In genomic region chr21:39680216-39680615, GRCh38 we compare ENCODE assay signal across 30 cellular contexts.
DNase-seq lines count a peak whose midpoint lies in the region; ATAC-seq lines count a peak whose summit lies in the region.
"Had no signal": no experiment of that assay in that cellular context is flagged by ENCODE, and none has a peak within 500 bp of the region (broad histone marks: within the 10 kb centered on the region; RNA-seq: fewer than 3 reads in every experiment).

No MANE protein-coding gene starts in this region.

- no peak overlapping the region for H2AFZ ChIP-seq in trophoblast cell (ENCODE audit: insufficient read depth, low read length, poor library complexity)

- peaks cover 0 to 2% of the 10 kb centered on the region in 2 experiments for H3K36me3 ChIP-seq in trophoblast cell (ENCODE audit: control insufficient read depth in 1 of 2, insufficient read depth in 2 of 2, low read length in 2 of 2)
- H3K36me3 ChIP-seq: BE2C; BLaER1; BLaER1 treated with 17β-estradiol and CSF1 and Interleukin-3, amounts not matched to agents 10 nM and 100 nM had no signal

- H3K4me1 ChIP-seq in trophoblast cell (ENCODE audit: control insufficient read depth in 1 of 2, insufficient read depth in 2 of 2, low read length in 2 of 2) = peaks cover 7% of the 10 kb centered on the region in 2 experiments
- H3K4me1 ChIP-seq: BE2C; BLaER1; BLaER1 treated with 17β-estradiol and CSF1 and Interleukin-3, amounts not matched to agents 10 nM and 100 nM; Caco-2 had no signal

- no peaks in the 10 kb centered on the region for H3K79me2 ChIP-seq in trophoblast cell (ENCODE audit: control insufficient read depth, insufficient read depth, low read length, poor library complexity)

- H4K12ac ChIP-seq in trophoblast cell (ENCODE audit: low read depth, low read length) = no peak overlapping the region

- H3K27ac ChIP-seq in trophoblast cell (ENCODE audit: low read depth, low read length) = no peak overlapping the region
- H3K27ac ChIP-seq: 22Rv1; BLaER1; BLaER1 treated with 17β-estradiol and CSF1 and Interleukin-3, amounts not matched to agents 10 nM and 100 nM; C4-2B had no signal

- H3K4me3 ChIP-seq in trophoblast cell (ENCODE audit: low read depth, low read length) = no peak overlapping the region
- H3K4me3 ChIP-seq: A549; BLaER1; BLaER1 treated with 17β-estradiol and CSF1 and Interleukin-3, amounts not matched to agents 10 nM and 100 nM had no signal

- H3K36me3 Mint-ChIP-seq in effector memory CD8-positive, alpha-beta T cell (ENCODE audit: insufficient read depth) = peaks cover 7% of the 10 kb centered on the region
- H3K36me3 Mint-ChIP-seq: CD14-positive monocyte; CD4-positive, alpha-beta memory T cell; CD4-positive, CD25-positive, alpha-beta regulatory T cell; CD8-positive, alpha-beta memory T cell; CD8-positive, alpha-beta T cell had no signal

- H4K8ac ChIP-seq in trophoblast cell (ENCODE audit: low read depth, low read length) = no peak overlapping the region

- H2BK5ac ChIP-seq in trophoblast cell (ENCODE audit: low read depth, low read length, poor library complexity) = no peak overlapping the region

- H3K9me3 Mint-ChIP-seq in effector memory CD8-positive, alpha-beta T cell = peaks cover 0 to 9% of the 10 kb centered on the region in 2 donors

- H3K23ac ChIP-seq in trophoblast cell (ENCODE audit: low read length) = no peak overlapping the region

- no peak overlapping the region for H3K4ac ChIP-seq in trophoblast cell (ENCODE audit: low read depth, low read length)

- H3K4me3 Mint-ChIP-seq in effector memory CD8-positive, alpha-beta T cell = no peak overlapping the region
- H3K4me3 Mint-ChIP-seq: B cell; CD14-positive monocyte; CD4-positive, alpha-beta memory T cell; CD4-positive, alpha-beta T cell; CD4-positive, CD25-positive, alpha-beta regulatory T cell; CD8-positive, alpha-beta memory T cell; CD8-positive, alpha-beta T cell had no signal

- no peak overlapping the region for H3K14ac ChIP-seq in trophoblast cell (ENCODE audit: low read length)

- H3K27me3 ChIP-seq in trophoblast cell (ENCODE audit: insufficient read depth, low read length) = no peaks in the 10 kb centered on the region
- H3K27me3 ChIP-seq: BE2C; BLaER1; BLaER1 treated with 17β-estradiol and CSF1 and Interleukin-3, amounts not matched to agents 10 nM and 100 nM had no signal

- no CpG with 5 or more reads among the region's 4 CpGs for WGBS in trophoblast cell (ENCODE audit: extremely low coverage, insufficient coverage, insufficient read length)

- H3K4me1 Mint-ChIP-seq in effector memory CD8-positive, alpha-beta T cell (ENCODE audit: low read depth in 2 of 2) = peaks cover 0 to 5% of the 10 kb centered on the region in 2 donors
- H3K4me1 Mint-ChIP-seq: B cell; CD14-positive monocyte; CD4-positive, alpha-beta memory T cell; CD8-positive, alpha-beta memory T cell had no signal

- no peak overlapping the region for H3K4me2 ChIP-seq in trophoblast cell (ENCODE audit: low read length)
- H3K4me2 ChIP-seq: A549; BLaER1; BLaER1 treated with 17β-estradiol and CSF1 and Interleukin-3, amounts not matched to agents 10 nM and 100 nM had no signal

- no peak overlapping the region for H2BK12ac ChIP-seq in trophoblast cell (ENCODE audit: low read length)

- peaks cover 3% of the 10 kb centered on the region for H3K79me1 ChIP-seq in trophoblast cell (ENCODE audit: low read length)

- ATAC-seq in GM18907 (IDR thresholded peaks at IDR 0.05; ENCODE audit: unreplicated experiment) = no peak
- no peak for ATAC-seq in effector memory CD8-positive, alpha-beta T cell (replicated peaks)
- ATAC-seq: A549; CD8-positive, alpha-beta T cell had no signal

- H2BK120ac ChIP-seq in trophoblast cell (ENCODE audit: insufficient read depth, low read length, poor library complexity) = no peak overlapping the region

- no peak overlapping the region for H3K9ac ChIP-seq in trophoblast cell (ENCODE audit: low read length)
- H3K9ac ChIP-seq: BLaER1; BLaER1 treated with 17β-estradiol and CSF1 and Interleukin-3, amounts not matched to agents 10 nM and 100 nM had no signal

- no peak overlapping the region for H3K18ac ChIP-seq in trophoblast cell (ENCODE audit: low read length)

- H3K27ac Mint-ChIP-seq in effector memory CD8-positive, alpha-beta T cell = no peak overlapping the region
- H3K27ac Mint-ChIP-seq: B cell; CD14-positive monocyte; CD4-positive, alpha-beta memory T cell; CD4-positive, alpha-beta T cell; CD4-positive, CD25-positive, alpha-beta regulatory T cell; CD8-positive, alpha-beta memory T cell; CD8-positive, alpha-beta T cell had no signal

- no peak overlapping the region for H4K91ac ChIP-seq in trophoblast cell (ENCODE audit: low read depth, low read length)

- peaks cover 3 to 6% of the 10 kb centered on the region in 2 donors for H3K27me3 Mint-ChIP-seq in effector memory CD8-positive, alpha-beta T cell
- H3K27me3 Mint-ChIP-seq: CD4-positive, alpha-beta T cell; CD4-positive, CD25-positive, alpha-beta regulatory T cell had no signal

- peak; percentile 19 for DNase-seq in amniotic epithelial cell (ENCODE audit: low read depth)
- DNase-seq in trophoblast cell = peak; percentile 59 to 78
- no peak for DNase-seq in effector memory CD8-positive, alpha-beta T cell
- DNase-seq: 8988T; ACHN; AML-193; BE2C; C1 segment of cervical spinal cord; Caco-2; Calu3; CD4-positive, alpha-beta memory T cell; CD4-positive, alpha-beta T cell; CD4-positive, CD25-positive, alpha-beta regulatory T cell; CD8-positive, alpha-beta memory T cell; CD8-positive, alpha-beta T cell; COR-L47; DMS 273 treated with DMSO at 0.1 percent for 48 hours; DMS153; DMS79; DMS79 treated with DMSO at 0.1 percent for 48 hours; DND-41; EL had no signal

- peaks cover 2% of the 10 kb centered on the region for H3K9me3 ChIP-seq in trophoblast cell (ENCODE audit: insufficient read depth, low read depth, low read length)
- H3K9me3 ChIP-seq: BE2C, Caco-2 had no signal

- no peak overlapping the region for H2AK5ac ChIP-seq in trophoblast cell (ENCODE audit: low read length)

Comparison
In these comparisons a context has a peak if more than half of its experiments do, and no peak if none do; other contexts are left out.
1. DNase-seq: peak in amniotic epithelial cell (single experiment) and trophoblast cell (2 of 2); none in effector memory CD8-positive, alpha-beta T cell (0 of 3).